In the genomic region with DNA sequence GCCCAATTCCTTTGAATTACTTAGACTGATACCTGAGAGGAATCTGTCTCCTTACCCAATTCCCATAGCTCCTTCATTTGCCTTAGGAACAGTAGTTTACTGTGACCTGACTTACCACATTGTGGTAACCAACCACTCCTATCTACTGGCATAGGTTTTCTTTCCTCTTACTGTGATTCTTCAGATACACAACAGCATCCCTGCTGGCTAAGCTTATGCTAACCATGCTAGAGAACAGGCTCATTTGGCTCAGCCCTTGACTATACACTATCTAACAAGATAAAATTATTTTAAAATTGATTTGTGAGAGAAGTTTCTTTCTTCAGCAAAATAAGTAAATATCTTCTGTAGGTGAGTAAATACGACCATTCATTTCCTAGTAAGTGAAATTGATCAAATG, we compare ENCODE assay signal across 21 cellular contexts.
"Had no signal": no experiment of that assay in that cellular context is flagged by ENCODE, and none has a peak within 500 bp of the region (broad histone marks: within the 10 kb centered on the region; RNA-seq: fewer than 3 reads in every experiment).

No MANE protein-coding gene starts in this region.

- H3K27ac ChIP-seq: heart right ventricle, prostate gland, spleen, thoracic aorta, upper lobe of left lung had no signal

- H3K36me3 ChIP-seq: heart right ventricle, prostate gland, spleen, thoracic aorta, upper lobe of left lung had no signal

- H3K4me3 ChIP-seq: heart right ventricle, prostate gland, spleen, thoracic aorta, upper lobe of left lung had no signal

- DNase-seq: activated B cell treated with CpG ODN at 0.5 μM for 24 hours; activated CD4-positive, alpha-beta T cell treated with anti-CD3 and anti-CD28 coated beads for 36 hours; activated CD4-positive, alpha-beta T cell treated with anti-CD3 and anti-CD28 coated beads, Interleukin-2, amount 50 U/mL, for 4 hours; activated CD8-positive, alpha-beta memory T cell treated with anti-CD3 and anti-CD28 coated beads, Interleukin-2, amount 50 U/mL, for 48 hours; activated naive CD4-positive, alpha-beta T cell; activated naive CD8-positive, alpha-beta T cell treated with anti-CD3 and anti-CD28 coated beads for 36 hours; activated T-cell treated with anti-CD3 and anti-CD28 coated beads, Interleukin-2, amount 50 U/mL, for 4 hours; amniotic stem cell; cerebellar nuclear complex; cortex of kidney; erythroblast; foreskin fibroblast; heart right ventricle; natural killer cell; spleen; stimulated activated CD4-positive, alpha-beta T cell treated with anti-CD3 and anti-CD28 coated beads, Interleukin-4, amount 100 ng/mL, for 1 hour; stimulated activated naive CD4-positive, alpha-beta T cell; T-helper 9 cell; upper lobe of left lung had no signal

- H3K27me3 ChIP-seq: heart right ventricle, spleen, upper lobe of left lung had no signal

- H3K4me1 ChIP-seq: prostate gland, spleen had no signal

- H3K9me3 ChIP-seq: heart right ventricle, prostate gland, spleen, thoracic aorta, upper lobe of left lung had no signal
